28 cellular contexts compared by ENCODE assay signal in genomic region chr3:25687742-25688141, GRCh38.
"Had no signal": no experiment of that assay in that cellular context is flagged by ENCODE, and none has a peak within 500 bp of the region (broad histone marks: within the 10 kb centered on the region; RNA-seq: fewer than 3 reads in every experiment).

No MANE protein-coding gene starts in this region.

- H3K36me3 ChIP-seq: neutrophil, pancreas, prostate gland, right lobe of liver, sigmoid colon, suprapubic skin, tibial artery, transverse colon, upper lobe of right lung, uterus had no signal

- DNase-seq: naive B cell; naive thymus-derived CD8-positive, alpha-beta T cell; nucleus accumbens; pancreas; right cardiac atrium; right lobe of liver; sigmoid colon; small intestine; stimulated activated CD4-positive, alpha-beta T cell treated with anti-CD3 and anti-CD28 coated beads, Interleukin-15, amount 100 ng/mL, for 24 hours; stimulated activated CD4-positive, alpha-beta T cell treated with anti-CD3 and anti-CD28 coated beads, Interleukin-2, amount 100 ng/mL, for 24 hours; stimulated activated CD4-positive, alpha-beta T cell treated with anti-CD3 and anti-CD28 coated beads, Interleukin-2, amount 100 ng/mL, for 48 hours; stimulated activated CD4-positive, alpha-beta T cell treated with anti-CD3 and anti-CD28 coated beads, Interleukin-4, amount 100 ng/mL, for 4 hours; stimulated activated CD8-positive, alpha-beta memory T cell treated with anti-CD3 and anti-CD28 coated beads, Interleukin-4, amount 100 ng/mL, for 48 hours; stimulated activated naive CD4-positive, alpha-beta T cell; stimulated activated naive CD8-positive, alpha-beta T cell treated with anti-CD3 and anti-CD28 coated beads, Interleukin-15, amount 100 ng/mL, for 72 hours; stimulated activated naive CD8-positive, alpha-beta T cell treated with anti-CD3 and anti-CD28 coated beads, Interleukin-15, Interleukin-2, amounts not matched to agents 100 U/mL and 50 U/mL, for 24 hours; substantia nigra; testis; tibial artery; transverse colon; upper lobe of right lung; uterus had no signal

- H3K4me3 Mint-ChIP-seq: naive B cell; naive thymus-derived CD8-positive, alpha-beta T cell; natural killer cell treated with Interleukin-12 subunit alpha and Interleukin-12 subunit beta and Interleukin-15 and Interleukin-18, amount 100 ng/mL, for 72 hours; stimulated activated memory B cell treated with anti-CD40 and anti-IgM and Interleukin-4, amounts not matched to agents 10 μg/mL and 1 μg/mL and 100 μg/mL, for 72 hours; stimulated activated naive CD8-positive, alpha-beta T cell treated with anti-CD3 and anti-CD28 coated beads, Interleukin-15, amount 100 ng/mL, for 72 hours; type B pancreatic cell had no signal

- H3K4me1 Mint-ChIP-seq: naive thymus-derived CD8-positive, alpha-beta T cell; stimulated activated memory B cell treated with anti-CD40 and anti-IgM and Interleukin-4, amounts not matched to agents 10 μg/mL and 1 μg/mL and 100 μg/mL, for 72 hours; stimulated activated naive CD8-positive, alpha-beta T cell treated with anti-CD3 and anti-CD28 coated beads, Interleukin-15, amount 100 ng/mL, for 72 hours had no signal

- H3K4me3 ChIP-seq: pancreas, prostate gland, right lobe of liver, sigmoid colon, suprapubic skin, tibial artery, transverse colon, upper lobe of right lung, uterus had no signal

- ATAC-seq: naive thymus-derived CD8-positive, alpha-beta T cell; natural killer cell treated with Interleukin-12 subunit alpha and Interleukin-12 subunit beta and Interleukin-15 and Interleukin-18, amount 100 ng/mL, for 72 hours; pancreas; right cardiac atrium; right lobe of liver; stimulated activated memory B cell treated with anti-CD40 and anti-IgM and Interleukin-4, amounts not matched to agents 10 μg/mL and 1 μg/mL and 100 μg/mL, for 72 hours; stimulated activated naive CD8-positive, alpha-beta T cell treated with anti-CD3 and anti-CD28 coated beads, Interleukin-15, amount 100 ng/mL, for 72 hours; stimulated activated naive CD8-positive, alpha-beta T cell treated with anti-CD3 and anti-CD28 coated beads, Interleukin-15, Interleukin-2, amounts not matched to agents 100 U/mL and 50 U/mL, for 24 hours; upper lobe of right lung had no signal

- H3K4me1 ChIP-seq: pancreas, prostate gland, right lobe of liver, sigmoid colon, testis, tibial artery, upper lobe of right lung, uterus had no signal

- H3K27me3 Mint-ChIP-seq: type B pancreatic cell had no signal

- H3K9me3 Mint-ChIP-seq: naive B cell; naive thymus-derived CD8-positive, alpha-beta T cell; natural killer cell treated with Interleukin-12 subunit alpha and Interleukin-12 subunit beta and Interleukin-15 and Interleukin-18, amount 100 ng/mL, for 72 hours; stimulated activated memory B cell treated with anti-CD40 and anti-IgM and Interleukin-4, amounts not matched to agents 10 μg/mL and 1 μg/mL and 100 μg/mL, for 72 hours; stimulated activated naive CD8-positive, alpha-beta T cell treated with anti-CD3 and anti-CD28 coated beads, Interleukin-15, amount 100 ng/mL, for 72 hours; type B pancreatic cell had no signal

- H3K27ac Mint-ChIP-seq: natural killer cell treated with Interleukin-12 subunit alpha and Interleukin-12 subunit beta and Interleukin-15 and Interleukin-18, amount 100 ng/mL, for 72 hours; stimulated activated memory B cell treated with anti-CD40 and anti-IgM and Interleukin-4, amounts not matched to agents 10 μg/mL and 1 μg/mL and 100 μg/mL, for 72 hours; stimulated activated naive CD8-positive, alpha-beta T cell treated with anti-CD3 and anti-CD28 coated beads, Interleukin-15, amount 100 ng/mL, for 72 hours; type B pancreatic cell had no signal

- H3K9me3 ChIP-seq: neutrophil, pancreas, prostate gland, right lobe of liver, sigmoid colon, suprapubic skin, testis, tibial artery, transverse colon, upper lobe of right lung, uterus had no signal

- H3K27me3 ChIP-seq: pancreas, right lobe of liver, sigmoid colon, suprapubic skin, testis, tibial artery, transverse colon, upper lobe of right lung, uterus had no signal

- H3K36me3 Mint-ChIP-seq: naive B cell; naive thymus-derived CD8-positive, alpha-beta T cell; natural killer cell treated with Interleukin-12 subunit alpha and Interleukin-12 subunit beta and Interleukin-15 and Interleukin-18, amount 100 ng/mL, for 72 hours; stimulated activated memory B cell treated with anti-CD40 and anti-IgM and Interleukin-4, amounts not matched to agents 10 μg/mL and 1 μg/mL and 100 μg/mL, for 72 hours; type B pancreatic cell had no signal
